Comparison of ENCODE assay signal across 8 cellular contexts in genomic region chr14:77458249-77458950, GRCh38.
DNase-seq lines count a peak whose midpoint lies in the region; ATAC-seq and TF ChIP-seq lines count a peak whose summit lies in the region.

No MANE protein-coding gene starts in this region.

- no peak for TF ChIP-seq CTCF in RWPE2 (IDR thresholded peaks at IDR 0.05; ENCODE audit: poor library complexity, severe bottlenecking)

- peak overlapping the region; percentile 65 for H3K27ac ChIP-seq in RWPE2 (ENCODE audit: poor library complexity, severe bottlenecking)
- H3K27ac ChIP-seq in angular gyrus (ENCODE audit: low read depth, low read length): peak overlapping the region; percentile 100
- H3K27ac ChIP-seq in iPS-18a (ENCODE audit: low read length): peak overlapping the region; percentile 99
- peak overlapping the region; percentile 65 to 98 (median 92) for H3K27ac ChIP-seq in skin epidermis

- DNase-seq in CD1c-positive myeloid dendritic cell (ENCODE audit: extremely low spot score) (peak; percentile 23), RWPE2 (ENCODE audit: low spot score) (no peak)

- H3K27me3 ChIP-seq in RWPE2 (ENCODE audit: insufficient read depth, poor library complexity, severe bottlenecking) (no peaks in the 10 kb centered on the region), iPS-18a (ENCODE audit: control insufficient read depth, insufficient read depth, low read length) (no peaks in the 10 kb centered on the region)

- ATAC-seq in GM19324 (IDR thresholded peaks at IDR 0.05; ENCODE audit: low FRiP score, unreplicated experiment) (peak; percentile 19), HG03354 (IDR thresholded peaks at IDR 0.05; ENCODE audit: poor library complexity, severe bottlenecking, unreplicated experiment) (peak; percentile 34), RWPE2 (ENCODE audit: low read depth) (peak; percentile 5; the same call in 1 of the 3 replicates), HG03469 (IDR thresholded peaks at IDR 0.05; ENCODE audit: unreplicated experiment) (no peak)

- peaks cover 10% of the 10 kb centered on the region for H3K4me1 ChIP-seq in RWPE2 (ENCODE audit: insufficient read depth, poor library complexity, severe bottlenecking)
- no peaks in the 10 kb centered on the region for H3K4me1 ChIP-seq in iPS-18a (ENCODE audit: control insufficient read depth, low read depth, low read length)

- peaks cover 45% of the 10 kb centered on the region for H3K36me3 ChIP-seq in RWPE2 (ENCODE audit: low read depth)
- peaks cover 34% of the 10 kb centered on the region for H3K36me3 ChIP-seq in iPS-18a (ENCODE audit: control insufficient read depth, low read depth, low read length)

- peak overlapping the region; percentile 97 for H3K9ac ChIP-seq in iPS-18a (ENCODE audit: low read length)

- peak overlapping the region; percentile 77 for H3K4me3 ChIP-seq in RWPE2 (ENCODE audit: severe bottlenecking)
- peak overlapping the region; percentile 99 for H3K4me3 ChIP-seq in iPS-18a (ENCODE audit: low read length)
- peak overlapping the region; percentile 84 to 99 (median 94) for H3K4me3 ChIP-seq in skin epidermis

- H3K9me3 ChIP-seq in RWPE2 (ENCODE audit: severe bottlenecking) (no peaks in the 10 kb centered on the region), iPS-18a (ENCODE audit: control insufficient read depth, low read depth, low read length) (no peaks in the 10 kb centered on the region)
